8 cellular contexts compared by ENCODE assay signal in the genomic region with DNA sequence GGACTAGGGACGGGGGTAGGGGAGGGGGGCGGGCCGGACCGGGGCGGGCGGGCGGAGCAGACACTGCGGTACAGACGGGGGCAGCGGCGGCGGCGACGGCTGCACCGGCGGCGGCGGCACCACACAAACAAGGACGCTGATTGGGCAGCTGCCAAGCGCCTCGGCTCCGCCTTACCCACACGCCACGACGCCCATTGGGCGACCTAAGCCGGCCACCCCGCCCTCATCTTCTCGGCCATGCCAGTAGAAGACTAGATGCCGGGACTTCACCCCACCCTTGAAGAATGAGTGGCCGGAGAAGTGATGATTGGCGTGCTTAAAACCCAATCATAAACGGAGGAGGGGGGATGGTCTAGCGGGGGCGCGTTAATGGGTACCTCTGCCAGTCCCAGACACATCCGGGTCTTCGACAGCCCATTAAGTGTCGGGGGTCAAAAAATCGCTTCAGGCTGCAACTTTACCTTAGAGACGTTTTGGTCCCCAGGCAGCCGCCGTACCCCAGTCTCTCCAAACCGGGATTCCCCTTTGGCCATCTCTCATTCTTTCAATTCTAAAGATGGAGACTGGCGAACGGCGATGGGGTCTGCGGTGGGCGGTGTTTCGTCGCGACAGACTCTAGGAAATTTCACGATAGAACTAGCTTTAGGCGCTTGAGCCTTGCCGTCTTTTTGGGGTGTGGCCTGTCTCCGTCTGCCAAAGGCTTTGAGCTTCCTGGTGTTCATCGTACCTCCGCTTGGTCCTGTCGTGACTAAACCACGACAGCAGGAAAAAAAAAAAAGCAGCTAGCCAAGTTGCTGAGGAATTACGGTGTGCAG. TPM values are rescaled to one million over a fixed set of nuclear protein-coding genes. Genes with fewer than 3 reads are reported as not detected.
DNase-seq lines count a peak whose midpoint lies in the region; ATAC-seq and TF ChIP-seq lines count a peak whose summit lies in the region.

A gene (minus strand): TSS at position 135 of the 815 bp plus-strand sequence. CDS start 94,625 bp downstream, outside the sequence.

- H3K4me3 Mint-ChIP-seq in chondrocyte (ENCODE audit: unreplicated experiment), result peak within 1 kb of the TSS; percentile 94

- no peak for TF ChIP-seq CTCF in chondrocyte (IDR thresholded peaks at IDR 0.05)
- TF ChIP-seq CTCF in kidney epithelial cell (IDR thresholded peaks at IDR 0.05; ENCODE audit: insufficient read depth, low read length, poor library complexity, severe bottlenecking), result no peak

- no peaks in the 10 kb centered on the region for H3K9me3 Mint-ChIP-seq in chondrocyte (ENCODE audit: low read depth)

- H3K27me3 Mint-ChIP-seq in chondrocyte (ENCODE audit: low read depth), result no peaks in the 10 kb centered on the region

- H3K36me3 Mint-ChIP-seq in chondrocyte (ENCODE audit: low read depth), result no peaks in the 10 kb centered on the region

- peak; percentile 91 for ATAC-seq in HG03432 (IDR thresholded peaks at IDR 0.05; ENCODE audit: unreplicated experiment)

- H3K36me3 ChIP-seq in kidney epithelial cell (ENCODE audit: control insufficient read depth, insufficient read depth, low read length), result no peaks in the 10 kb centered on the region

- peaks cover 39% of the 10 kb centered on the region for H3K4me1 Mint-ChIP-seq in chondrocyte (ENCODE audit: low read depth)

- peak; percentile 80 for TF ChIP-seq POLR2A in GM19099 (IDR thresholded peaks at IDR 0.05; ENCODE audit: extremely low read depth, insufficient read length, low read depth)

- H3K27me3 ChIP-seq in kidney epithelial cell (ENCODE audit: control insufficient read depth, insufficient read depth, low read length), result no peaks in the 10 kb centered on the region

- peak within 1 kb of the TSS; percentile 84 for H3K4me3 ChIP-seq in kidney epithelial cell (ENCODE audit: low read depth, low read length)

- peak; percentile 99 for DNase-seq in AG20443 (ENCODE audit: low spot score)
- peak; percentile 99 for DNase-seq in NCI-H510A (lab: John Stamatoyannopoulos, UW)
- DNase-seq in activated CD4-positive, alpha-beta T cell treated with anti-CD3 and anti-CD28 coated beads for 1 hour, result peak; percentile 96
- peak; percentile 99 for DNase-seq in chondrocyte (ENCODE audit: low spot score)
- DNase-seq in kidney epithelial cell (ENCODE audit: low read depth), result peak; percentile 97
- DNase-seq in stimulated activated CD4-positive, alpha-beta T cell treated with anti-CD3 and anti-CD28 coated beads, Interleukin-15, amount 100 ng/mL, for 48 hours (ENCODE audit: low read depth in 2 of 2), result peak; percentile 98 to 99

- peak within 1 kb of the TSS; percentile 97 for H3K27ac Mint-ChIP-seq in chondrocyte (ENCODE audit: unreplicated experiment)

RNA-seq across cellular contexts. Expression of the gene that starts here (rescaled TPM):
- total RNA-seq in chondrocyte (46.4 to 48.1 TPM (median 47.0 TPM) in 3 replicates), kidney epithelial cell (12.2 and 12.7 TPM in 2 replicates)

Comparison
In these comparisons a context has a peak if more than half of its experiments do, and no peak if none do; other contexts are left out.
1. Peak in every context shown above with its lines: DNase-seq, ATAC-seq and H3K4me3 ChIP-seq.